ENCODE assay signal across 14 cellular contexts in the genomic region with DNA sequence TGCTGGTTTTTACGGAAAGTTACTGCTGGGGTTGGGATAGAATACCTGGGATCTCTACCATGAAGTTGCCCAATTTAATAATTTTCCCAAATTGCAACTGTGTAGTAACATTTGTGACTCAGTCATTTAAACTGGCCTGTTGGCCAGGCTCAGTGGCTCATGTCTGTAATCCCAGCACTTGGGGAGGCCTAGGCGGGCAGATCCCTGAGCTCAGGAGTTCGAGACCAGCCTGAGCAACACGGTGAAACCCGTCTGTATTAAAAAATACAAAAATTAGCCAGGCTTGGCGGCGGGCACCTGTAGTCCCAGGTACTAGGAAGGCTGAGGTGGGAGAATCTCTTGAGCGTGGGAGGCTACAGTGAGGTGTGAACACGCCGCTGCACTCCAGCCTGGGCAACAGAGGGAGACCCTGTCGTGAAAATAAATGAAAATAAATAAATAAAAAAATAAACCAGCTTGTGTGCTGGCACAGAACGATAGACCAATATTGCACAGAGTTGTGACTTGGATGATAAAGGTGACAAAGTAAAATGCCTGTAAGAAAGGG.
DNase-seq lines count a peak whose midpoint lies in the region; ATAC-seq, FAIRE-seq and TF ChIP-seq lines count a peak whose summit lies in the region.
"Had no signal": no experiment of that assay in that cellular context is flagged by ENCODE, and none has a peak within 500 bp of the region (broad histone marks: within the 10 kb centered on the region; RNA-seq: fewer than 3 reads in every experiment).

No MANE protein-coding gene starts in this region.

- ATAC-seq in HG03039 (IDR thresholded peaks at IDR 0.05; ENCODE audit: unreplicated experiment): no peak
- ATAC-seq: activated T-cell treated with anti-CD3 and anti-CD28 coated beads, Interleukin-2, amount 50 U/mL, for 72 hours had no signal

- H3K27ac Mint-ChIP-seq in astrocyte (ENCODE audit: unreplicated experiment): peak overlapping the region; percentile 69
- H3K27ac Mint-ChIP-seq: activated T-cell treated with anti-CD3 and anti-CD28 coated beads, Interleukin-2, amount 50 U/mL, for 72 hours had no signal

- H3K4me3 Mint-ChIP-seq in astrocyte (ENCODE audit: unreplicated experiment): no peak overlapping the region
- H3K4me3 Mint-ChIP-seq: activated T-cell treated with anti-CD3 and anti-CD28 coated beads, Interleukin-2, amount 50 U/mL, for 72 hours had no signal

- H3K9ac ChIP-seq in astrocyte (ENCODE audit: low read length) (no peak overlapping the region), kidney (ENCODE audit: low read length in 2 of 2) (no peak overlapping the region), rectal smooth muscle tissue (ENCODE audit: low read length) (no peak overlapping the region)

- H3K27me3 ChIP-seq in astrocyte (ENCODE audit: insufficient read depth, low read length) (no peaks in the 10 kb centered on the region), rectal smooth muscle tissue (ENCODE audit: control insufficient read depth, insufficient read depth, low read length) (no peaks in the 10 kb centered on the region)
- H3K27me3 ChIP-seq: ovary, SJSA1 had no signal

- intact Hi-C loops in kidney (cut with DNase I): no loop called here

- no peaks in the 10 kb centered on the region for H3K36me3 Mint-ChIP-seq in astrocyte (ENCODE audit: low read depth, unreplicated experiment)

- no peaks in the 10 kb centered on the region for H3K79me2 ChIP-seq in astrocyte (ENCODE audit: insufficient read depth, low read length)

- no peaks in the 10 kb centered on the region for H4K20me1 ChIP-seq in astrocyte (ENCODE audit: insufficient read depth, low read length)

- peaks cover 59% of the 10 kb centered on the region for H3K4me1 Mint-ChIP-seq in astrocyte (ENCODE audit: low read depth, unreplicated experiment)

- TF ChIP-seq CTCF in C4-2B (conservative IDR thresholded peaks at IDR 0.05): no peak
- TF ChIP-seq CTCF in astrocyte (IDR thresholded peaks at IDR 0.05; ENCODE audit: insufficient read depth, low read depth, low read length): no peak
- no peak for TF ChIP-seq CTCF in kidney (IDR thresholded peaks at IDR 0.05; ENCODE audit: borderline replicate concordance, extremely low read depth, insufficient read depth)

- FAIRE-seq in astrocyte (lab: Jason Lieb, UNC): no peak
- no peak for FAIRE-seq in kidney (lab: Jason Lieb, UNC)

- no peaks in the 10 kb centered on the region for H3K9me3 ChIP-seq in astrocyte (ENCODE audit: insufficient read depth, low read depth, low read length)
- no peaks in the 10 kb centered on the region for H3K9me3 ChIP-seq in kidney (ENCODE audit: control insufficient read depth in 1 of 2, low read length in 2 of 2)
- H3K9me3 ChIP-seq: ovary, SJSA1, thoracic aorta had no signal

- peak overlapping the region; percentile 69 for H3K4me2 ChIP-seq in astrocyte (ENCODE audit: low read length)

- DNase-seq in astrocyte (ENCODE audit: low read depth) (no peak), kidney (no peak), mesenteric fat pad (ENCODE audit: low spot score) (no peak), T-helper 9 cell (no peak)
- no peak for DNase-seq in stimulated activated CD4-positive, alpha-beta T cell treated with anti-CD3 and anti-CD28 coated beads, Interleukin-15, amount 100 ng/mL, for 24 hours
- DNase-seq: activated CD4-positive, CD25-positive, alpha-beta regulatory T cell; activated T-cell treated with anti-CD3 and anti-CD28 coated beads, Interleukin-2, amount 50 U/mL, for 72 hours; NCI-H1048 had no signal

- H3K36me3 ChIP-seq in astrocyte (ENCODE audit: insufficient read depth, low read length) (no peaks in the 10 kb centered on the region), kidney (ENCODE audit: control insufficient read depth in 1 of 2, insufficient read depth in 2 of 2, low read length in 2 of 2) (no peaks in the 10 kb centered on the region), rectal smooth muscle tissue (ENCODE audit: control insufficient read depth, insufficient read depth, low read length) (no peaks in the 10 kb centered on the region)
- H3K36me3 ChIP-seq: ovary, SJSA1, thoracic aorta had no signal

- H3K27ac ChIP-seq in C4-2B (peak overlapping the region; percentile 49; the same call in 1 of the 2 replicates), astrocyte (ENCODE audit: low read depth, low read length) (no peak overlapping the region), kidney (ENCODE audit: low read depth in 2 of 2, low read length in 2 of 2) (peak overlapping the region; percentile 71 to 74), rectal smooth muscle tissue (ENCODE audit: low read depth, low read length) (peak overlapping the region; percentile 3)
- H3K27ac ChIP-seq: ovary, SJSA1 had no signal

- H3K27me3 Mint-ChIP-seq in astrocyte (ENCODE audit: low read depth, unreplicated experiment): no peaks in the 10 kb centered on the region

- H3K4me1 ChIP-seq in astrocyte (ENCODE audit: insufficient read depth, low read length) (peaks cover 14% of the 10 kb centered on the region), kidney (ENCODE audit: control insufficient read depth in 1 of 2, insufficient read depth in 1 of 2, low read depth in 1 of 2, low read length in 2 of 2) (peaks cover 18 to 29% of the 10 kb centered on the region in 2 donors), rectal smooth muscle tissue (ENCODE audit: control insufficient read depth, insufficient read depth, low read length) (peaks cover 17% of the 10 kb centered on the region)

- H3K9me3 Mint-ChIP-seq in astrocyte (ENCODE audit: unreplicated experiment): no peaks in the 10 kb centered on the region
- H3K9me3 Mint-ChIP-seq: activated T-cell treated with anti-CD3 and anti-CD28 coated beads, Interleukin-2, amount 50 U/mL, for 72 hours had no signal

- no peak overlapping the region for H3K4me3 ChIP-seq in astrocyte (ENCODE audit: insufficient read depth, low read depth, low read length)
- no peak overlapping the region for H3K4me3 ChIP-seq in kidney (ENCODE audit: low read length in 2 of 2)
- no peak overlapping the region for H3K4me3 ChIP-seq in rectal smooth muscle tissue (ENCODE audit: low read length)
- H3K4me3 ChIP-seq: ovary, SJSA1 had no signal

- H2AFZ ChIP-seq in astrocyte (ENCODE audit: low read depth, low read length): no peak overlapping the region
